In the genomic region with DNA sequence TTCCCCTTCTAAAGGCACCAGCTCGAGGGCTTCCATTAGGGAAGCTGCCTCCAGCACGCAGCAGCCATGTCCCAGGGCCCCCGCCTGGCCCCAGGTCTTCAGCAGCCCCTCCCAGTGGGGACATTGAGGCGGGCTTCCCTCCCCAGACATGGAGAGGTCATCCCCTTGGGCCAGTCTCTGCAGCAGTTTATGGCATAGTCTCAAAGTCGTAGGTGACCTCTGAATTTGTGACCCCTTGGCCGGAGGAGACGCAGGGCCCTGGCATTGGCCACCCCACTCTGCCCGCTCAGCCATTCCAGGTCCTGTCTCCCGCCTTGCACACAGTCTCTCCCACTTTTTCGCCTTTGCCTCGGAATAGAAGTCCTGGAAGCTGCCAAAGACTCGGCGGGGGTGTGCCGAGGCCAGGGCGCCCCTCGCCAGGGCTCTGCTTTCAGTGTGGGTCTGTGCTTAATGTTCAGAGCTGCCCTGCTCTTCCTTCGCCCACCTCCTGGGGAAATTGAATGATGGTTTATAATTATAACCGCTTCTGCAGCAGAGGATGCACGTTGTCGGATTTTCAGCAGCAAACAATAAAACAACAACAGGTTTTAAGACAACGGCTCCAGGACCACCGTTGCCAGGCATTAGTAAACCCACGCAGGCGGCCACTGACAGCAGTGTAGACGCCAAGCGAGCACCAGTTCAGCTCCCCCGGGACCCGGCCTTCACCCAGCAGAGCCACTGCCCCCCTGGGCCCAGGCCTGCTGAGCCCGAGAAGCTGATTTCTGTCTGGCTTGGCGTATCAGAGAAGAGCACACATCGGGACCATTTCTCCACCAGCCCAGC, we compare ENCODE assay signal across 24 cellular contexts.
"Had no signal": no experiment of that assay in that cellular context is flagged by ENCODE, and none has a peak within 500 bp of the region (broad histone marks: within the 10 kb centered on the region; RNA-seq: fewer than 3 reads in every experiment).

No MANE protein-coding gene starts in this region.

- H3K9ac ChIP-seq: parathyroid adenoma had no signal

- H3K36me3 ChIP-seq: stomach, thyroid gland, transverse colon, upper lobe of left lung had no signal

- H3K27me3 ChIP-seq: testis, thyroid gland had no signal

- ATAC-seq: left cardiac atrium; left lobe of liver; natural killer cell; psoas muscle; sciatic nerve; stimulated activated naive B cell treated with anti-CD40 and anti-IgM and Interleukin-4, amounts not matched to agents 10 μg/mL and 1 μg/mL and 100 μg/mL, for 72 hours; stimulated activated naive CD8-positive, alpha-beta T cell treated with anti-CD3 and anti-CD28 coated beads, Interleukin-15, Interleukin-2, amounts not matched to agents 100 U/mL and 50 U/mL, for 24 hours had no signal

- H3K4me3 ChIP-seq: lung, psoas muscle, skin epidermis, stomach, testis, thyroid gland, transverse colon, upper lobe of left lung had no signal

- H3K4me1 ChIP-seq: parathyroid adenoma, psoas muscle, stomach, testis, thyroid gland, transverse colon, upper lobe of left lung had no signal

- DNase-seq: hippocampal formation; kidney glomerular epithelial cell; left cardiac atrium; mesendoderm; naive B cell; natural killer cell; nucleus accumbens; stimulated activated CD4-positive, alpha-beta T cell treated with anti-CD3 and anti-CD28 coated beads, Interleukin-12 subunit alpha, Interleukin-12 subunit beta, amount 100 ng/mL, for 4 hours; stimulated activated CD4-positive, alpha-beta T cell treated with anti-CD3 and anti-CD28 coated beads, Interleukin-15, amount 100 ng/mL, for 24 hours; stimulated activated CD4-positive, alpha-beta T cell treated with anti-CD3 and anti-CD28 coated beads, Interleukin-2, amount 100 ng/mL, for 24 hours; stimulated activated CD4-positive, alpha-beta T cell treated with anti-CD3 and anti-CD28 coated beads, Interleukin-4, amount 100 ng/mL, for 1 hour; stimulated activated naive B cell treated with anti-CD40 and anti-IgM and Interleukin-4, amounts not matched to agents 10 μg/mL and 1 μg/mL and 100 μg/mL, for 72 hours; stimulated activated naive CD8-positive, alpha-beta T cell treated with anti-CD3 and anti-CD28 coated beads, Interleukin-15, Interleukin-2, amounts not matched to agents 100 U/mL and 50 U/mL, for 24 hours; stomach; testis; thyroid gland; transverse colon had no signal

- H3K27ac ChIP-seq: parathyroid adenoma, psoas muscle, skin epidermis, stomach, testis, thyroid gland, transverse colon, upper lobe of left lung had no signal

- H2AFZ ChIP-seq: parathyroid adenoma had no signal

- H3K9me3 ChIP-seq: psoas muscle, stomach, testis, thyroid gland, transverse colon, upper lobe of left lung had no signal
